ENCODE assay signal across 9 cellular contexts in genomic region chr18:34867520-34867919, GRCh38.
DNase-seq lines count a peak whose midpoint lies in the region; ATAC-seq and TF ChIP-seq lines count a peak whose summit lies in the region.
"Had no signal": no experiment of that assay in that cellular context is flagged by ENCODE, and none has a peak within 500 bp of the region (broad histone marks: within the 10 kb centered on the region; RNA-seq: fewer than 3 reads in every experiment).

No MANE protein-coding gene starts in this region.

- H4K20me1 ChIP-seq in HCT116 (ENCODE audit: insufficient read depth) = no peaks in the 10 kb centered on the region

- POLR2A ChIA-PET in HCT116 (lab: Charles Lee) = no interaction called here

- H3K79me2 ChIP-seq in HCT116 (ENCODE audit: insufficient read depth, low read length) = no peaks in the 10 kb centered on the region

- H3K9me3 Mint-ChIP-seq in effector memory CD8-positive, alpha-beta T cell = no peaks in the 10 kb centered on the region

- ATAC-seq in HCT116 (peak; percentile 86), left cardiac atrium (peak; percentile 33 to 47)
- ATAC-seq in effector memory CD8-positive, alpha-beta T cell (replicated peaks) = no peak
- ATAC-seq: GM12878 had no signal

- H3K27ac Mint-ChIP-seq in effector memory CD8-positive, alpha-beta T cell = no peak overlapping the region

- no peaks in the 10 kb centered on the region for H3K9me2 ChIP-seq in HCT116 (ENCODE audit: insufficient read depth)

- TF ChIP-seq POLR2A in HCT116 (IDR thresholded peaks at IDR 0.05; ENCODE audit: borderline replicate concordance, extremely low read depth, insufficient read depth, insufficient read length) = no peak

- no peak overlapping the region for H3K4me2 ChIP-seq in HCT116 (ENCODE audit: low read length)

- no TSS peak for BruUV-seq in HCT116 (replicated peaks; lab: Mats Ljungman, UMichigan)

- H3K4me1 ChIP-seq in HCT116 (ENCODE audit: control insufficient read depth in 1 of 2, insufficient read depth in 2 of 2, low read length in 2 of 2) (no peaks in the 10 kb centered on the region), SJCRH30 (no peaks in the 10 kb centered on the region; the same call in 1 of the 2 replicates)

- no peaks in the 10 kb centered on the region for H3K36me3 Mint-ChIP-seq in effector memory CD8-positive, alpha-beta T cell (ENCODE audit: insufficient read depth)

- H3K27ac ChIP-seq in HCT116 (ENCODE audit: low read depth, low read length) (no peak overlapping the region), SJCRH30 (no peak overlapping the region), caudate nucleus (ENCODE audit: low read depth, low read length) (no peak overlapping the region)

- no peaks in the 10 kb centered on the region for H3K27me3 Mint-ChIP-seq in effector memory CD8-positive, alpha-beta T cell

- no peak for DNase-seq in AG09319 (ENCODE audit: extremely low read depth, low read depth)
- peak; percentile 18 for DNase-seq in HCT116 (ENCODE audit: low read depth, low spot score)
- peak; percentile 40 to 69 for DNase-seq in SJCRH30
- no peak for DNase-seq in left cardiac atrium
- DNase-seq in effector memory CD8-positive, alpha-beta T cell = no peak
- DNase-seq in MV-4-11 (lab: John Stamatoyannopoulos, UW) = no peak
- no peak for DNase-seq in caudate nucleus (lab: John Stamatoyannopoulos, UW)
- DNase-seq in NCI-H226 = no peak

- H2AFZ ChIP-seq in HCT116 (ENCODE audit: low read depth, low read length, poor library complexity, severe bottlenecking) = peak overlapping the region; percentile 37

- H3K27me3 ChIP-seq in HCT116 (ENCODE audit: insufficient read depth, low read length) (no peaks in the 10 kb centered on the region), SJCRH30 (no peaks in the 10 kb centered on the region)

- H3K4me1 Mint-ChIP-seq in effector memory CD8-positive, alpha-beta T cell (ENCODE audit: low read depth in 2 of 2) = peaks cover 0 to 3% of the 10 kb centered on the region in 2 donors

- peak; percentile 28; the same call in 1 of the 2 replicates for TF ChIP-seq RAD21 in HCT116 (IDR thresholded peaks at IDR 0.05; ENCODE audit: low read depth)

- RAD21 ChIA-PET in HCT116 (lab: Charles Lee; ENCODE audit: low non-redundant PET in 1 of 2, low total read pairs in 2 of 2, uncharacterized antibody in 2 of 2, unreplicated experiment in 2 of 2) = interaction anchor here in 1 of 2 experiments (0.5 kb wide), 1 partner anchor 276 kb away, joined by 3 read pairs; no protein-coding TSS in a partner anchor

- intact Hi-C loops in HCT116 (cut with micrococcal nuclease) = loop anchor here (2.0 to 10.0 kb wide), 2 partner anchors 277 to 477 kb away; partner anchors contain the start of gene ZNF24
- intact Hi-C loops in left cardiac atrium (cut with DNase I) = no loop called here

- no peak overlapping the region for H3K9ac ChIP-seq in HCT116 (ENCODE audit: low read length)

- CTCF ChIA-PET in HCT116 (lab: Charles Lee) = interaction anchor here (0.6 to 2.5 kb wide), 7 partner anchors 14 to 488 kb away, joined by 3 to 19 read pairs (median 4); no protein-coding TSS in a partner anchor

- no peak overlapping the region for H3K4me3 ChIP-seq in HCT116 (replicated peaks in 1 of 2; ENCODE audit: low read depth in 1 of 2, low read length in 2 of 2)
- H3K4me3 ChIP-seq in SJCRH30 = no peak overlapping the region
- H3K4me3 ChIP-seq: GM12878 had no signal

- H3K36me3 ChIP-seq in HCT116 (ENCODE audit: control insufficient read depth in 1 of 2, insufficient read depth in 2 of 2, low read length in 2 of 2) (no peaks in the 10 kb centered on the region), SJCRH30 (no peaks in the 10 kb centered on the region)

- peak; percentile 20 for TF ChIP-seq CTCF in AG09319 (IDR thresholded peaks at IDR 0.05; ENCODE audit: low read depth, low read length)
- TF ChIP-seq CTCF in HCT116 (IDR thresholded peaks at IDR 0.05 in 2 of 3, conservative IDR thresholded peaks at IDR 0.05 in 1 of 3; ENCODE audit: borderline replicate concordance in 1 of 3, insufficient read depth in 1 of 3, low read depth in 2 of 3, low read length in 2 of 3) = peak in 2 of 3 experiments; percentile 47 to 63; a peak in 4 of 6 replicates

- H3K9me3 ChIP-seq in HCT116 (ENCODE audit: control insufficient read depth in 1 of 2, insufficient read depth in 1 of 2, low read depth in 1 of 2, low read length in 2 of 2) = no peaks in the 10 kb centered on the region
- H3K9me3 ChIP-seq in SJCRH30 (replicated peaks) = no peaks in the 10 kb centered on the region

- H3K4me3 Mint-ChIP-seq in effector memory CD8-positive, alpha-beta T cell = no peak overlapping the region

TF ChIP-seq in HCT116, 20 proteins besides CTCF, POLR2A, EP300 and RAD21:
- no peak for TF ChIP-seq ELF1 (IDR thresholded peaks at IDR 0.05; ENCODE audit: borderline replicate concordance, low read depth)
- TF ChIP-seq SRF (IDR thresholded peaks at IDR 0.05; ENCODE audit: low read depth) = no peak
- no peak for TF ChIP-seq CBX3 (IDR thresholded peaks at IDR 0.05; ENCODE audit: low read depth)
- no peak for TF ChIP-seq SP1 (IDR thresholded peaks at IDR 0.05; ENCODE audit: low read depth)
- TF ChIP-seq EZH2 (IDR thresholded peaks at IDR 0.05) = no peak
- TF ChIP-seq ATF3 (IDR thresholded peaks at IDR 0.05) = no peak
- no peak for TF ChIP-seq ZNF274 (IDR thresholded peaks at IDR 0.05; ENCODE audit: low read depth, low read length)
- TF ChIP-seq ZFX (IDR thresholded peaks at IDR 0.05) = no peak
- no peak for TF ChIP-seq FOSL1 (IDR thresholded peaks at IDR 0.05; ENCODE audit: low read depth)
- TF ChIP-seq EZH2phosphoT487 (IDR thresholded peaks at IDR 0.05; ENCODE audit: borderline replicate concordance) = no peak
- TF ChIP-seq REST (IDR thresholded peaks at IDR 0.05; ENCODE audit: low read depth) = no peak
- TF ChIP-seq SIN3A (IDR thresholded peaks at IDR 0.05; ENCODE audit: low read depth) = no peak
- TF ChIP-seq JUND (IDR thresholded peaks at IDR 0.05) = no peak

Comparison
In these comparisons a context has a peak if more than half of its experiments do, and no peak if none do; other contexts are left out.
1. DNase-seq: peak in HCT116 (single experiment) and SJCRH30 (2 of 2); none in AG09319 (single experiment), left cardiac atrium (single experiment), effector memory CD8-positive, alpha-beta T cell (0 of 3), MV-4-11 (single experiment), caudate nucleus (0 of 61) and NCI-H226 (single experiment).